17 cellular contexts compared by ENCODE assay signal in genomic region chr9:4859035-4859434, GRCh38.
DNase-seq lines count a peak whose midpoint lies in the region; ATAC-seq and FAIRE-seq lines count a peak whose summit lies in the region.
"Had no signal": no experiment of that assay in that cellular context is flagged by ENCODE, and none has a peak within 500 bp of the region (broad histone marks: within the 10 kb centered on the region; RNA-seq: fewer than 3 reads in every experiment).

No MANE protein-coding gene starts in this region.

- no peak for ATAC-seq in GM18520 (IDR thresholded peaks at IDR 0.05; ENCODE audit: unreplicated experiment)
- ATAC-seq: GM23338, HCT116 had no signal

- DNase-seq in COLO668 (lab: John Stamatoyannopoulos, UW; ENCODE audit: unreplicated experiment) (peak; percentile 91), DMS153 treated with DMSO at 0.1 percent for 48 hours (lab: John Stamatoyannopoulos, UW; ENCODE audit: unreplicated experiment) (peak; percentile 11), NCI-H2029 treated with DMSO at 0.1 percent for 48 hours (lab: John Stamatoyannopoulos, UW) (peak; percentile 69), NCI-H748 (lab: John Stamatoyannopoulos, UW; ENCODE audit: unreplicated experiment) (peak; percentile 92), midbrain (lab: John Stamatoyannopoulos, UW) (no peak), RCC 7860 (ENCODE audit: low spot score) (no peak)
- no peak for DNase-seq in activated CD8-positive, alpha-beta memory T cell treated with anti-CD3 and anti-CD28 coated beads for 24 hours
- DNase-seq: AML-193; Caco-2; DMS79 treated with DMSO at 0.1 percent for 48 hours; MV-4-11; NCI-H1694; NK-92 treated with Interleukin-12 subunit alpha and Interleukin-12 subunit beta, amount 100 ng/mL, for 24 hours; SHP77 treated with DMSO at 0.1 percent for 48 hours had no signal

- no peak for FAIRE-seq in RCC 7860 (lab: Jason Lieb, UNC)

Comparison
In these comparisons a context has a peak if more than half of its experiments do, and no peak if none do; other contexts are left out.
1. DNase-seq: peak in COLO668 (single experiment), DMS153 treated with DMSO at 0.1 percent for 48 hours (single experiment), NCI-H2029 treated with DMSO at 0.1 percent for 48 hours (single experiment) and NCI-H748 (single experiment); none in midbrain (single experiment), RCC 7860 (single experiment) and activated CD8-positive, alpha-beta memory T cell treated with anti-CD3 and anti-CD28 coated beads for 24 hours (single experiment).